In the genomic region with DNA sequence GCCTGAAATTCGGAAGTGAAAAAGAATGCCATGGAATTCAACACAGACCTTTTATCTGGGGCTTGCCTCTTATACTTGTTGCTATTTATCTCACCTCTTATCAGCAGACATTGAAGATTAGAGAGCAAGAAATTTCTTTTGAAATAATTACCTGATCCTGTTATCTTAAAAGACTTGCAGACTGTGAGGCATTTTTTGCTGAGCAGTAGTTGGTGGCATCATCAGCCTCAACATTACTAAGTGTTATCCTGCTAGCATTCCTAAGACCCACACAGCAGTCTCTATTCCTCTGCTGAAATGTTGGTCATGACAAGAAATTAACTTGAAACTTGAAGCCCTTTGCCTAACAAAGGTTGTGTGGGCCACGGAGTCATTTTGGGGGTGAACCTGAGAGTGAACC, we compare ENCODE assay signal across 16 cellular contexts.
"Had no signal": no experiment of that assay in that cellular context is flagged by ENCODE, and none has a peak within 500 bp of the region (broad histone marks: within the 10 kb centered on the region; RNA-seq: fewer than 3 reads in every experiment).

No MANE protein-coding gene starts in this region.

- H3K79me2 ChIP-seq: hepatocyte, parathyroid adenoma had no signal

- H3K36me3 ChIP-seq: esophagus squamous epithelium, prostate gland, right lobe of liver had no signal

- H3K27me3 ChIP-seq: esophagus squamous epithelium, foreskin keratinocyte, hepatocyte, right lobe of liver had no signal

- H3K9ac ChIP-seq: parathyroid adenoma had no signal

- H3K4me1 ChIP-seq: esophagus squamous epithelium, foreskin keratinocyte, parathyroid adenoma, prostate gland, right lobe of liver had no signal

- H3K27ac ChIP-seq: esophagus squamous epithelium, foreskin keratinocyte, hepatocyte, parathyroid adenoma, prostate gland, right lobe of liver had no signal

- ATAC-seq: effector memory CD8-positive, alpha-beta T cell; foreskin keratinocyte; naive thymus-derived CD4-positive, alpha-beta T cell; right lobe of liver had no signal

- FAIRE-seq: colon, islet of Langerhans had no signal

- H3K4me3 ChIP-seq: esophagus squamous epithelium, hepatocyte, prostate gland, right lobe of liver had no signal

- H3K4me2 ChIP-seq: hepatocyte had no signal

- H3K9me3 ChIP-seq: esophagus squamous epithelium, prostate gland, right lobe of liver had no signal

- DNase-seq: effector memory CD8-positive, alpha-beta T cell; esophagus squamous epithelium; foreskin keratinocyte; head of caudate nucleus; kidney glomerular epithelial cell; naive thymus-derived CD4-positive, alpha-beta T cell; nephron progenitor cell; retina; right lobe of liver; stimulated activated naive CD4-positive, alpha-beta T cell treated with Interleukin-2 at 50 U/mL for 16 hours; trophoblast cell had no signal

- H2AFZ ChIP-seq: hepatocyte, parathyroid adenoma had no signal
